42 cellular contexts compared by ENCODE assay signal in genomic region chr15:78574944-78575343, GRCh38. TPM values are rescaled to one million over a fixed set of nuclear protein-coding genes. Genes with fewer than 3 reads are reported as not detected.
"Had no signal": no experiment of that assay in that cellular context is flagged by ENCODE, and none has a peak within 500 bp of the region (broad histone marks: within the 10 kb centered on the region; RNA-seq: fewer than 3 reads in every experiment).

No MANE protein-coding gene starts in this region.

- H3K27ac ChIP-seq: adrenal gland, body of pancreas, epithelial cell of prostate, esophagus squamous epithelium, gastroesophageal sphincter, heart right ventricle had no signal

- H3K9me3 ChIP-seq: adrenal gland, body of pancreas, esophagus squamous epithelium, gastroesophageal sphincter, heart right ventricle had no signal

- ATAC-seq: activated CD4-positive, alpha-beta T cell treated with anti-CD3 and anti-CD28 coated beads for 36 hours; activated CD8-positive, alpha-beta memory T cell treated with anti-CD3 and anti-CD28 coated beads, Interleukin-2, amount 10 ng/mL, durations not matched to agents 7 days and 5 days; activated CD8-positive, alpha-beta T cell treated with anti-CD3 and anti-CD28 coated beads, Interleukin-2, amount 10 ng/mL, durations not matched to agents 7 days and 5 days; activated naive CD8-positive, alpha-beta T cell treated with anti-CD3 and anti-CD28 coated beads, Interleukin-2, amount 50 U/mL, for 24 hours; body of pancreas; effector memory CD8-positive, alpha-beta T cell; gastroesophageal sphincter; heart right ventricle; T-helper 17 cell had no signal

- H3K4me3 Mint-ChIP-seq: activated CD4-positive, alpha-beta memory T cell treated with anti-CD3 and anti-CD28 coated beads for 36 hours; activated CD4-positive, alpha-beta T cell treated with anti-CD3 and anti-CD28 coated beads for 36 hours; activated CD4-positive, alpha-beta T cell treated with anti-CD3 and anti-CD28 coated beads, Interleukin-2, amount 10 ng/mL, durations not matched to agents 24 days and 14 days; activated CD8-positive, alpha-beta memory T cell treated with anti-CD3 and anti-CD28 coated beads, Interleukin-2, amount 10 ng/mL, durations not matched to agents 7 days and 5 days; activated CD8-positive, alpha-beta T cell treated with anti-CD3 and anti-CD28 coated beads, Interleukin-2, amount 10 ng/mL, durations not matched to agents 7 days and 5 days; activated naive CD4-positive, alpha-beta T cell treated with anti-CD3 and anti-CD28 coated beads for 36 hours; activated naive CD4-positive, alpha-beta T cell treated with anti-CD3 and anti-CD28 coated beads, Interleukin-2, amount 50 U/mL, for 24 hours; activated naive CD8-positive, alpha-beta T cell treated with anti-CD3 and anti-CD28 coated beads for 36 hours; activated naive CD8-positive, alpha-beta T cell treated with anti-CD3 and anti-CD28 coated beads, Interleukin-2, amount 50 U/mL, for 24 hours; activated T-helper 1 cell treated with anti-CD3 and anti-CD28 coated beads, Interleukin-12 subunit alpha, Interleukin-12 subunit beta, Interleukin-2, Interleukin-4 antibody, amounts not matched to agents 30 ng/mL and 10 ng/mL and 1 ng/mL, durations not matched to agents 14 hours and 24 hours and 36 hours; effector memory CD8-positive, alpha-beta T cell; T-helper 17 cell; T-helper 2 cell treated with Interferon-gamma antibody and Interleukin-4, amounts not matched to agents 5 μg/mL and 100 μg/mL, for 36 hours had no signal

- H3K4me3 ChIP-seq: adrenal gland, body of pancreas, esophagus squamous epithelium, gastroesophageal sphincter, heart right ventricle had no signal

- H3K27ac Mint-ChIP-seq: activated CD4-positive, alpha-beta memory T cell treated with anti-CD3 and anti-CD28 coated beads for 36 hours; activated CD4-positive, alpha-beta T cell treated with anti-CD3 and anti-CD28 coated beads for 36 hours; activated CD4-positive, alpha-beta T cell treated with anti-CD3 and anti-CD28 coated beads, Interleukin-2, amount 10 ng/mL, durations not matched to agents 24 days and 14 days; activated CD8-positive, alpha-beta memory T cell treated with anti-CD3 and anti-CD28 coated beads, Interleukin-2, amount 10 ng/mL, durations not matched to agents 7 days and 5 days; activated CD8-positive, alpha-beta T cell treated with anti-CD3 and anti-CD28 coated beads, Interleukin-2, amount 10 ng/mL, durations not matched to agents 7 days and 5 days; activated naive CD4-positive, alpha-beta T cell treated with anti-CD3 and anti-CD28 coated beads for 36 hours; activated naive CD4-positive, alpha-beta T cell treated with anti-CD3 and anti-CD28 coated beads, Interleukin-2, amount 50 U/mL, for 24 hours; activated naive CD8-positive, alpha-beta T cell treated with anti-CD3 and anti-CD28 coated beads for 36 hours; activated naive CD8-positive, alpha-beta T cell treated with anti-CD3 and anti-CD28 coated beads, Interleukin-2, amount 50 U/mL, for 24 hours; activated T-helper 1 cell treated with anti-CD3 and anti-CD28 coated beads, Interleukin-12 subunit alpha, Interleukin-12 subunit beta, Interleukin-2, Interleukin-4 antibody, amounts not matched to agents 30 ng/mL and 10 ng/mL and 1 ng/mL, durations not matched to agents 14 hours and 24 hours and 36 hours; activated T-helper 2 cell treated with anti-CD3 and anti-CD28 coated beads, Interferon-gamma antibody, Interleukin-2, Interleukin-4, amounts not matched to agents 10 μg/mL and 5 μg/mL and 100 μg/mL, durations not matched to agents 14 hours and 24 hours and 36 hours; effector memory CD8-positive, alpha-beta T cell; T-helper 17 cell; T-helper 2 cell treated with Interferon-gamma antibody and Interleukin-4, amounts not matched to agents 5 μg/mL and 100 μg/mL, for 36 hours had no signal

- H3K36me3 Mint-ChIP-seq: activated CD4-positive, alpha-beta memory T cell treated with anti-CD3 and anti-CD28 coated beads for 36 hours; activated CD8-positive, alpha-beta memory T cell treated with anti-CD3 and anti-CD28 coated beads, Interleukin-2, amount 10 ng/mL, durations not matched to agents 7 days and 5 days; activated naive CD4-positive, alpha-beta T cell treated with anti-CD3 and anti-CD28 coated beads, Interleukin-2, amount 50 U/mL, for 24 hours; activated naive CD8-positive, alpha-beta T cell treated with anti-CD3 and anti-CD28 coated beads for 36 hours had no signal

- FAIRE-seq: colon, endometrium, endothelial cell of umbilical vein had no signal

- H3K27me3 Mint-ChIP-seq: activated CD4-positive, alpha-beta memory T cell treated with anti-CD3 and anti-CD28 coated beads for 36 hours; activated CD4-positive, alpha-beta T cell treated with anti-CD3 and anti-CD28 coated beads for 36 hours; T-helper 17 cell had no signal

- H3K4me1 ChIP-seq: adrenal gland, body of pancreas, esophagus squamous epithelium, gastroesophageal sphincter had no signal

- H3K36me3 ChIP-seq: adrenal gland, esophagus squamous epithelium, gastroesophageal sphincter, heart right ventricle had no signal

- H3K9me3 Mint-ChIP-seq: activated CD4-positive, alpha-beta memory T cell treated with anti-CD3 and anti-CD28 coated beads for 36 hours; activated CD4-positive, alpha-beta T cell treated with anti-CD3 and anti-CD28 coated beads, Interleukin-2, amount 10 ng/mL, durations not matched to agents 24 days and 14 days; activated naive CD4-positive, alpha-beta T cell treated with anti-CD3 and anti-CD28 coated beads for 36 hours; activated naive CD4-positive, alpha-beta T cell treated with anti-CD3 and anti-CD28 coated beads, Interleukin-2, amount 50 U/mL, for 24 hours; activated naive CD8-positive, alpha-beta T cell treated with anti-CD3 and anti-CD28 coated beads for 36 hours; activated naive CD8-positive, alpha-beta T cell treated with anti-CD3 and anti-CD28 coated beads, Interleukin-2, amount 50 U/mL, for 24 hours; activated T-helper 1 cell treated with anti-CD3 and anti-CD28 coated beads, Interleukin-12 subunit alpha, Interleukin-12 subunit beta, Interleukin-2, Interleukin-4 antibody, amounts not matched to agents 30 ng/mL and 10 ng/mL and 1 ng/mL, durations not matched to agents 14 hours and 24 hours and 36 hours; activated T-helper 2 cell treated with anti-CD3 and anti-CD28 coated beads, Interferon-gamma antibody, Interleukin-2, Interleukin-4, amounts not matched to agents 10 μg/mL and 5 μg/mL and 100 μg/mL, durations not matched to agents 14 hours and 24 hours and 36 hours; effector memory CD8-positive, alpha-beta T cell; T-helper 2 cell treated with Interferon-gamma antibody and Interleukin-4, amounts not matched to agents 5 μg/mL and 100 μg/mL, for 36 hours had no signal

- H3K4me1 Mint-ChIP-seq: activated CD4-positive, alpha-beta T cell treated with anti-CD3 and anti-CD28 coated beads for 36 hours; activated CD4-positive, alpha-beta T cell treated with anti-CD3 and anti-CD28 coated beads, Interleukin-2, amount 10 ng/mL, durations not matched to agents 24 days and 14 days; activated CD8-positive, alpha-beta memory T cell treated with anti-CD3 and anti-CD28 coated beads, Interleukin-2, amount 10 ng/mL, durations not matched to agents 7 days and 5 days; activated naive CD4-positive, alpha-beta T cell treated with anti-CD3 and anti-CD28 coated beads, Interleukin-2, amount 50 U/mL, for 24 hours; activated naive CD8-positive, alpha-beta T cell treated with anti-CD3 and anti-CD28 coated beads for 36 hours; activated naive CD8-positive, alpha-beta T cell treated with anti-CD3 and anti-CD28 coated beads, Interleukin-2, amount 50 U/mL, for 24 hours had no signal

- DNase-seq: activated CD4-positive, alpha-beta memory T cell treated with anti-CD3 and anti-CD28 coated beads for 36 hours; activated CD4-positive, alpha-beta T cell treated with anti-CD3 and anti-CD28 coated beads for 36 hours; activated CD4-positive, alpha-beta T cell treated with anti-CD3 and anti-CD28 coated beads, Interleukin-2, amount 10 ng/mL, durations not matched to agents 24 days and 14 days; activated CD4-positive, CD25-positive, alpha-beta regulatory T cell; activated CD4-positive, CD25-positive, alpha-beta regulatory T cell treated with anti-CD3 and anti-CD28 coated beads, Interleukin-2, amount 50 U/mL, for 72 hours; activated CD8-positive, alpha-beta memory T cell treated with anti-CD3 and anti-CD28 coated beads, Interleukin-2, amount 10 ng/mL, durations not matched to agents 7 days and 5 days; activated CD8-positive, alpha-beta memory T cell treated with anti-CD3 and anti-CD28 coated beads, Interleukin-2, amount 50 U/mL, for 4 hours; activated CD8-positive, alpha-beta T cell treated with anti-CD3 and anti-CD28 coated beads, Interleukin-2, amount 10 ng/mL, durations not matched to agents 7 days and 5 days; activated effector memory CD4-positive, alpha-beta T cell treated with anti-CD3 and anti-CD28 coated beads, Interleukin-2, amount 50 U/mL, for 16 hours; activated naive CD4-positive, alpha-beta T cell treated with anti-CD3 and anti-CD28 coated beads for 36 hours; activated naive CD8-positive, alpha-beta T cell treated with anti-CD3 and anti-CD28 coated beads for 36 hours; activated naive CD8-positive, alpha-beta T cell treated with anti-CD3 and anti-CD28 coated beads, Interleukin-2, amount 50 U/mL, for 24 hours; activated T-cell treated with anti-CD3 and anti-CD28 coated beads, Interleukin-2, amount 50 U/mL, for 1 hour; activated T-cell treated with anti-CD3 and anti-CD28 coated beads, Interleukin-2, amount 50 U/mL, for 48 hours; adrenal gland; amygdala; aorta; body of pancreas; caudate nucleus; cortex of kidney; dermis blood vessel endothelial cell; effector CD4-positive, alpha-beta T cell; effector memory CD8-positive, alpha-beta T cell; esophagus squamous epithelium; foreskin melanocyte; heart right ventricle; T-helper 17 cell; T1000 had no signal

RNA-seq across cellular contexts. Expression of gene CHRNA3, which starts 45.9 kb away (rescaled TPM):
- total RNA-seq: activated CD4-positive, alpha-beta memory T cell treated with anti-CD3 and anti-CD28 coated beads for 36 hours; activated CD4-positive, alpha-beta T cell treated with anti-CD3 and anti-CD28 coated beads for 36 hours; activated CD4-positive, alpha-beta T cell treated with anti-CD3 and anti-CD28 coated beads, Interleukin-2, amount 10 ng/mL, durations not matched to agents 24 days and 14 days; activated CD8-positive, alpha-beta memory T cell treated with anti-CD3 and anti-CD28 coated beads for 36 hours; activated CD8-positive, alpha-beta memory T cell treated with anti-CD3 and anti-CD28 coated beads, Interleukin-2, amount 10 ng/mL, durations not matched to agents 7 days and 5 days; activated CD8-positive, alpha-beta T cell treated with anti-CD3 and anti-CD28 coated beads, Interleukin-2, amount 10 ng/mL, durations not matched to agents 7 days and 5 days; activated naive CD4-positive, alpha-beta T cell treated with anti-CD3 and anti-CD28 coated beads for 36 hours; activated naive CD8-positive, alpha-beta T cell treated with anti-CD3 and anti-CD28 coated beads for 36 hours; activated T-helper 1 cell treated with anti-CD3 and anti-CD28 coated beads, Interleukin-12 subunit alpha, Interleukin-12 subunit beta, Interleukin-2, Interleukin-4 antibody, amounts not matched to agents 30 ng/mL and 10 ng/mL and 1 ng/mL, durations not matched to agents 14 hours and 24 hours and 36 hours; activated T-helper 2 cell treated with anti-CD3 and anti-CD28 coated beads, Interferon-gamma antibody, Interleukin-2, Interleukin-4, amounts not matched to agents 10 μg/mL and 5 μg/mL and 100 μg/mL, durations not matched to agents 14 hours and 24 hours and 36 hours; aorta; chondrocyte; dermis blood vessel endothelial cell; endothelial cell of umbilical vein; fibroblast of lung; fibroblast of villous mesenchyme; glomerular endothelial cell; T-helper 17 cell had no signal
